Comparison of ENCODE assay signal across 16 cellular contexts in the genomic region with DNA sequence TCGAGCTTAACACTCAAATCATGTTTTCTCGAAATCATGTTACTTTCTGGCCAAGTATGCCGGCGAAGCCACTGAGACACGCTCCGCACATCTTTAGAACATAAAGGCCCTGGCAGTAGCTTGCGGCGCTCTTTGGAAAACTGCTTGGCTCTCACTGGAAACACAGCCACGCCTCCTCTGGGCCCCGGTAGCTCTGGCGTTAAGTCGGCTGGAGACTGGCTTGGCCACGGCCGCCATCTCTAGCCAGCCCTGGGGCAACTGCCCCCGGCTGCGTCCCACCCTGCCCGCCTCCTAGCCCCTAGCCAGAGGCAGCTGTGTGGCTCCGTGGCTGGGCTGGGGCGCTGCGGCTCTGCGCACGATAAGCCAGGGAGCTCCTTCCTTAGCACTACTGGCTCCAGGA. TPM values are rescaled to one million over a fixed set of nuclear protein-coding genes. Genes with fewer than 3 reads are reported as not detected.
A peak's percentile ranks its signal among the peaks of the same experiment; 100 is the strongest.
DNase-seq lines count a peak whose midpoint lies in the region; ATAC-seq and TF ChIP-seq lines count a peak whose summit lies in the region.
"Had no signal": no experiment of that assay in that cellular context is flagged by ENCODE, and none has a peak within 500 bp of the region (broad histone marks: within the 10 kb centered on the region; RNA-seq: fewer than 3 reads in every experiment).

No MANE protein-coding gene starts in this region.

- no peak for TF ChIP-seq POLR2A in suprapubic skin (IDR thresholded peaks at IDR 0.05)

- H3K36me3 ChIP-seq in GM23248 (ENCODE audit: low read depth) (no peaks in the 10 kb centered on the region), suprapubic skin (no peaks in the 10 kb centered on the region)
- H3K36me3 ChIP-seq: ascending aorta, ovary had no signal

- ATAC-seq in natural killer cell = no peak
- ATAC-seq: activated CD4-positive, CD25-positive, alpha-beta regulatory T cell treated with anti-CD3 and anti-CD28 coated beads, Interleukin-2, amount 50 U/mL, for 24 hours had no signal

- WGBS in GM23248 (ENCODE audit: low coverage in 1 of 2, low lambda C conversion rate in 2 of 2, missing lambda C conversion rate in 2 of 2), 2 experiments = 6 to 8% methylated on average over 17 to 22 of the region's 22 CpGs
- 75% methylated on average over 22 of the region's 22 CpGs for WGBS in suprapubic skin

- intact Hi-C loops in dorsolateral prefrontal cortex (cut with DNase I) (no loop called here), natural killer cell (cut with micrococcal nuclease) (no loop called here)

- H3K27ac Mint-ChIP-seq in natural killer cell = no peak overlapping the region
- H3K27ac Mint-ChIP-seq: B cell had no signal

- TF ChIP-seq CTCF in dorsolateral prefrontal cortex (IDR thresholded peaks at IDR 0.05 in 54 of 56, conservative IDR thresholded peaks at IDR 0.05 in 2 of 56; ENCODE audit: low read depth in 1 of 56, partially characterized antibody in 56 of 56) (peak in 1 of 56 donors; percentile 2), suprapubic skin (IDR thresholded peaks at IDR 0.05) (no peak), natural killer cell (IDR thresholded peaks at IDR 0.05) (no peak)

- no peak overlapping the region for H3K9ac ChIP-seq in GM23248

- H2AFZ ChIP-seq in GM23248 = peak overlapping the region; percentile 34; the same call in 1 of the 2 replicates

- H3K27me3 ChIP-seq in GM23248 (replicated peaks; ENCODE audit: insufficient read depth) (peaks cover 38% of the 10 kb centered on the region), dorsolateral prefrontal cortex (peaks cover 0 to 5% (median 0%) of the 10 kb centered on the region in 45 donors), suprapubic skin (peaks cover 17% of the 10 kb centered on the region)
- H3K27me3 ChIP-seq: ovary had no signal

- H3K79me2 ChIP-seq in GM23248 (ENCODE audit: insufficient read depth) = no peaks in the 10 kb centered on the region

- H3K4me1 ChIP-seq in GM23248 (ENCODE audit: insufficient read depth) (peaks cover 5% of the 10 kb centered on the region; the same call in 1 of the 2 replicates), suprapubic skin (peaks cover 56% of the 10 kb centered on the region)

- no peak for TF ChIP-seq EP300 in suprapubic skin (IDR thresholded peaks at IDR 0.05)

- H3K4me3 Mint-ChIP-seq in natural killer cell = no peak overlapping the region
- H3K4me3 Mint-ChIP-seq: B cell had no signal

- peaks cover 7% of the 10 kb centered on the region for H3F3A ChIP-seq in GM23248 (ENCODE audit: insufficient read depth)

- in situ Hi-C loops in GM23248 (cut with MboI) = no loop called here

- peaks cover 13% of the 10 kb centered on the region in 2 donors for H3K27me3 Mint-ChIP-seq in natural killer cell (ENCODE audit: low read depth in 2 of 2)

- no peaks in the 10 kb centered on the region for H3K9me3 Mint-ChIP-seq in natural killer cell

- DNase-seq in GM23248 (peak; percentile 60), dorsolateral prefrontal cortex (peak in 5 of 10 donors; percentile 37 to 74 (median 62)), medulla oblongata (ENCODE audit: extremely low spot score) (peak; percentile 64), suprapubic skin (ENCODE audit: low spot score in 2 of 2) (peak in 1 of 2 donors; percentile 68), ureter (ENCODE audit: low spot score) (no peak), natural killer cell (no peak), NCI-H524 (lab: John Stamatoyannopoulos, UW) (no peak)
- DNase-seq: activated effector memory CD4-positive, alpha-beta T cell treated with anti-CD3 and anti-CD28 coated beads, Interleukin-2, amount 50 U/mL, for 16 hours; NCI-H187 treated with DMSO at 0.1 percent for 48 hours; NCI-H510A; ovary; SHP77 treated with DMSO at 0.1 percent for 48 hours; stimulated activated naive CD4-positive, alpha-beta T cell treated with Interleukin-2 at 50 U/mL for 16 hours had no signal

- H4K20me1 ChIP-seq in GM23248 (ENCODE audit: insufficient read depth) = no peaks in the 10 kb centered on the region

- H3K27ac ChIP-seq in GM23248 (no peak overlapping the region), dorsolateral prefrontal cortex (peak overlapping the region in 54 of 59 donors; percentile 1 to 89 (median 72)), suprapubic skin (peak overlapping the region; percentile 38)
- H3K27ac ChIP-seq: ovary had no signal

- no peaks in the 10 kb centered on the region for H3K9me2 ChIP-seq in GM23248 (ENCODE audit: insufficient read depth)

- H3K4me1 Mint-ChIP-seq in natural killer cell = peaks cover 6% of the 10 kb centered on the region in 2 donors

- H3K4me2 ChIP-seq in GM23248 (ENCODE audit: unreplicated experiment) = no peak overlapping the region

- no peak overlapping the region for H3K4me3 ChIP-seq in GM23248
- H3K4me3 ChIP-seq in dorsolateral prefrontal cortex = peak overlapping the region in 33 of 59 donors; percentile 2 to 50 (median 23)
- H3K4me3 ChIP-seq in suprapubic skin = no peak overlapping the region
- H3K4me3 ChIP-seq: ascending aorta, ovary had no signal

- H3K36me3 Mint-ChIP-seq in natural killer cell = no peaks in the 10 kb centered on the region

- no peaks in the 10 kb centered on the region for H3K9me3 ChIP-seq in GM23248 (ENCODE audit: low read depth)
- H3K9me3 ChIP-seq in suprapubic skin = no peaks in the 10 kb centered on the region
- H3K9me3 ChIP-seq: ascending aorta, ovary had no signal

RNA-seq across cellular contexts. Expression of a gene that starts 9.2 kb away (rescaled TPM):
- 30.6 and 31.7 TPM in 2 replicates for total RNA-seq in GM23248 (2014; rRNA removed; shearing (Covaris generic))
- 28.2 and 31.5 TPM in 2 replicates for polyA plus RNA-seq in GM23248 (2016; fragmentation: Nextera tagmentation; extraction: Ambion mirVana)
- 100 to 1,000 TPM; 104 to 353 (median 235) TPM for total RNA-seq in dorsolateral prefrontal cortex
- total RNA-seq in suprapubic skin = 100 to 1,000 TPM; 214 to 283 (median 260) TPM
- 48.7 TPM for total RNA-seq in ureter
- 10 to 100 TPM in 2 of 3 donors, 1 to 10 TPM in 1; 6.7 to 12.3 (median 10.4) TPM for total RNA-seq in natural killer cell

RNA-seq across cellular contexts. Expression of a gene that starts 34.1 kb away (rescaled TPM):
- total RNA-seq in GM23248 (2014; rRNA removed; shearing (Covaris generic)) = 8.2 and 14.1 TPM in 2 replicates
- polyA plus RNA-seq in GM23248 (2016; fragmentation: Nextera tagmentation; extraction: Ambion mirVana) = 34.0 and 37.1 TPM in 2 replicates
- total RNA-seq in dorsolateral prefrontal cortex (10 to 100 TPM; 15.4 to 33.4 (median 22.0) TPM), suprapubic skin (10 to 100 TPM; 17.5 to 35.6 (median 23.1) TPM), ureter (26.2 TPM), natural killer cell (10 to 100 TPM; 26.8 to 33.3 (median 33.0) TPM)

Comparison
In these comparisons a context has a peak if more than half of its experiments do, and no peak if none do; other contexts are left out.
1. DNase-seq: peak in GM23248 (single experiment) and medulla oblongata (single experiment); none in ureter (single experiment), natural killer cell (single experiment) and NCI-H524 (0 of 2).
2. H3K4me3 ChIP-seq: peak in dorsolateral prefrontal cortex (33 of 59); none in GM23248 (single experiment) and suprapubic skin (single experiment).